ENCODE assay signal across 1 cellular context in genomic region chr9:14132798-14133197, GRCh38.
TF ChIP-seq lines count a peak whose summit lies in the region.

No MANE protein-coding gene starts in this region.

TF ChIP-seq in HepG2, 621 proteins besides CTCF, POLR2A, EP300 and RAD21 (continued from another document):
- TF ChIP-seq, protein P1, sequence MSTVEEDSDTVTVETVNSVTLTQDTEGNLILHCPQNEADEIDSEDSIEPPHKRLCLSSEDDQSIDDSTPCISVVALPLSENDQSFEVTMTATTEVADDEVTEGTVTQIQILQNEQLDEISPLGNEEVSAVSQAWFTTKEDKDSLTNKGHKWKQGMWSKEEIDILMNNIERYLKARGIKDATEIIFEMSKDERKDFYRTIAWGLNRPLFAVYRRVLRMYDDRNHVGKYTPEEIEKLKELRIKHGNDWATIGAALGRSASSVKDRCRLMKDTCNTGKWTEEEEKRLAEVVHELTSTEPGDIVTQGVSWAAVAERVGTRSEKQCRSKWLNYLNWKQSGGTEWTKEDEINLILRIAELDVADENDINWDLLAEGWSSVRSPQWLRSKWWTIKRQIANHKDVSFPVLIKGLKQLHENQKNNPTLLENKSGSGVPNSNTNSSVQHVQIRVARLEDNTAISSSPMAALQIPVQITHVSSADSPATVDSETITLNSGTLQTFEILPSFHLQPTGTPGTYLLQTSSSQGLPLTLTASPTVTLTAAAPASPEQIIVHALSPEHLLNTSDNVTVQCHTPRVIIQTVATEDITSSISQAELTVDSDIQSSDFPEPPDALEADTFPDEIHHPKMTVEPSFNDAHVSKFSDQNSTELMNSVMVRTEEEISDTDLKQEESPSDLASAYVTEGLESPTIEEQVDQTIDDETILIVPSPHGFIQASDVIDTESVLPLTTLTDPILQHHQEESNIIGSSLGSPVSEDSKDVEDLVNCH (CRISPR knock-in tag; IDR thresholded peaks at IDR 0.05), result no peak
- TF ChIP-seq, protein P2, sequence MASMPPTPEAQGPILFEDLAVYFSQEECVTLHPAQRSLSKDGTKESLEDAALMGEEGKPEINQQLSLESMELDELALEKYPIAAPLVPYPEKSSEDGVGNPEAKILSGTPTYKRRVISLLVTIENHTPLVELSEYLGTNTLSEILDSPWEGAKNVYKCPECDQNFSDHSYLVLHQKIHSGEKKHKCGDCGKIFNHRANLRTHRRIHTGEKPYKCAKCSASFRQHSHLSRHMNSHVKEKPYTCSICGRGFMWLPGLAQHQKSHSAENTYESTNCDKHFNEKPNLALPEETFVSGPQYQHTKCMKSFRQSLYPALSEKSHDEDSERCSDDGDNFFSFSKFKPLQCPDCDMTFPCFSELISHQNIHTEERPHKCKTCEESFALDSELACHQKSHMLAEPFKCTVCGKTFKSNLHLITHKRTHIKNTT (CRISPR knock-in tag; IDR thresholded peaks at IDR 0.05), result no peak
- TF ChIP-seq JARID2 (CRISPR knock-in tag; IDR thresholded peaks at IDR 0.05; ENCODE audit: insufficient replicate concordance) (no peak), ZSCAN22 (CRISPR knock-in tag; IDR thresholded peaks at IDR 0.05) (no peak)
